8 cellular contexts compared by ENCODE assay signal in genomic region chr12:76878045-76878898, GRCh38. TPM values are rescaled to one million over a fixed set of nuclear protein-coding genes. Genes with fewer than 3 reads are reported as not detected.
DNase-seq lines count a peak whose midpoint lies in the region; ATAC-seq, FAIRE-seq and TF ChIP-seq lines count a peak whose summit lies in the region.

No MANE protein-coding gene starts in this region.

- TF ChIP-seq CTCF in spleen (IDR thresholded peaks at IDR 0.05 in 8 of 11, conservative IDR thresholded peaks at IDR 0.05 in 3 of 11): peak in 1 of 11 experiments; percentile 25

- 1 to 2% (median 1%) methylated on average over 34 to 45 of the region's 45 CpGs for WGBS in spleen, 5 donors

- peaks cover 0 to 45% (median 13%) of the 10 kb centered on the region in 7 donors for H3K27me3 ChIP-seq in spleen (replicated peaks in 1 of 7)

- H3K36me3 ChIP-seq in spleen: no peaks in the 10 kb centered on the region

- no peak for FAIRE-seq in GM12892 (lab: Jason Lieb, UNC)

- intact Hi-C loops in spleen (cut with DNase I; ENCODE audit: low total_unique reads): no loop called here

- H3K4me3 ChIP-seq in iPS-18c (ENCODE audit: insufficient read depth, low read depth, low read length) (peak overlapping the region; percentile 92), spleen (peak overlapping the region; percentile 48 to 79 (median 56))

- peak; percentile 16 for DNase-seq in AG08395 (ENCODE audit: low spot score)
- DNase-seq in GM12892 (ENCODE audit: insufficient read length): peak; percentile 33
- peak; percentile 19 for DNase-seq in NCI-H2171 (lab: John Stamatoyannopoulos, UW)
- DNase-seq in spleen: no peak
- no peak for DNase-seq in central memory CD4-positive, alpha-beta T cell

- peaks cover 5 to 28% (median 16%) of the 10 kb centered on the region in 6 donors for H3K4me1 ChIP-seq in spleen

- peak; percentile 43 for ATAC-seq in HG02759 (IDR thresholded peaks at IDR 0.05; ENCODE audit: unreplicated experiment)

- H3K9me3 ChIP-seq in iPS-18c (ENCODE audit: control insufficient read depth, insufficient read depth, low read length): no peaks in the 10 kb centered on the region
- no peaks in the 10 kb centered on the region for H3K9me3 ChIP-seq in spleen

- TF ChIP-seq POLR2A in GM12892 (IDR thresholded peaks at IDR 0.05; ENCODE audit: low read depth, low read length) (no peak), spleen (IDR thresholded peaks at IDR 0.05) (no peak)

- peak overlapping the region; percentile 58 for H3K27ac ChIP-seq in angular gyrus (ENCODE audit: low read depth, low read length)
- H3K27ac ChIP-seq in spleen: peak overlapping the region in 7 of 8 donors; percentile 76 to 90 (median 82)

RNA-seq across cellular contexts. Expression of gene CSRP2, which starts 0.5 kb away (rescaled TPM):
- polyA plus RNA-seq in GM12892 (2012; ENCODE audit: missing spikeins): 3.1 TPM
- total RNA-seq in spleen: 10 to 100 TPM in 6 of 7 donors, 1 to 10 TPM in 1; 8.9 to 27.0 (median 15.5) TPM
- 10 to 100 TPM; 25.0 to 38.6 (median 33.3) TPM for polyA plus RNA-seq in spleen

Comparison
In these comparisons a context has a peak if more than half of its experiments do, and no peak if none do; other contexts are left out.
1. DNase-seq: peak in AG08395 (single experiment), GM12892 (single experiment) and NCI-H2171 (single experiment); none in spleen (single experiment) and central memory CD4-positive, alpha-beta T cell (single experiment).